8 cellular contexts compared by ENCODE assay signal in genomic region chr17:45385331-45385997, GRCh38. TPM values are rescaled to one million over a fixed set of nuclear protein-coding genes. Genes with fewer than 3 reads are reported as not detected.
A peak's percentile ranks its signal among the peaks of the same experiment; 100 is the strongest.
DNase-seq lines count a peak whose midpoint lies in the region; ATAC-seq and TF ChIP-seq lines count a peak whose summit lies in the region.

No MANE protein-coding gene starts in this region.

- no peaks in the 10 kb centered on the region for H3K4me1 ChIP-seq in uterus

- no peak overlapping the region for H3K4me3 ChIP-seq in uterus

- peaks cover 20% of the 10 kb centered on the region for H3K27me3 Mint-ChIP-seq in activated naive CD8-positive, alpha-beta T cell treated with anti-CD3 and anti-CD28 coated beads for 36 hours
- peaks cover 49% of the 10 kb centered on the region for H3K27me3 Mint-ChIP-seq in progenitor cell of endocrine pancreas

- ATAC-seq in GM18907 (IDR thresholded peaks at IDR 0.05; ENCODE audit: unreplicated experiment): peak; percentile 52

- intact Hi-C loops in head of caudate nucleus (cut with DNase I): loop anchor here (2.0 kb wide), 1 partner anchor 109 kb away; no protein-coding TSS in a partner anchor
- intact Hi-C loops in uterus (cut with DNase I; ENCODE audit: low total_unique reads): loop anchor here (5.0 kb wide), 2 partner anchors 108 to 158 kb away; no protein-coding TSS in a partner anchor

- H3K36me3 Mint-ChIP-seq in activated naive CD8-positive, alpha-beta T cell treated with anti-CD3 and anti-CD28 coated beads for 36 hours: no peaks in the 10 kb centered on the region
- H3K36me3 Mint-ChIP-seq in progenitor cell of endocrine pancreas (ENCODE audit: insufficient read depth): no peaks in the 10 kb centered on the region

- TF ChIP-seq POLR2A in uterus (IDR thresholded peaks at IDR 0.05): no peak

- H3K9me3 ChIP-seq in uterus: no peaks in the 10 kb centered on the region

- H3K27ac Mint-ChIP-seq in activated naive CD8-positive, alpha-beta T cell treated with anti-CD3 and anti-CD28 coated beads for 36 hours: peak overlapping the region; percentile 30
- peak overlapping the region; percentile 77 for H3K27ac Mint-ChIP-seq in progenitor cell of endocrine pancreas

- H3K4me1 Mint-ChIP-seq in activated naive CD8-positive, alpha-beta T cell treated with anti-CD3 and anti-CD28 coated beads for 36 hours: peaks cover 22% of the 10 kb centered on the region
- no peaks in the 10 kb centered on the region for H3K4me1 Mint-ChIP-seq in progenitor cell of endocrine pancreas (ENCODE audit: low read depth)

- no peaks in the 10 kb centered on the region for H3K36me3 ChIP-seq in uterus

- DNase-seq in A172 (ENCODE audit: low spot score) (peak; percentile 81), NCI-H1417 (lab: John Stamatoyannopoulos, UW) (peak; percentile 62 to 86 (median 86)), SW480 (ENCODE audit: low spot score) (peak; percentile 78), head of caudate nucleus (peak; percentile 73 to 96 (median 90)), progenitor cell of endocrine pancreas (ENCODE audit: low spot score, unreplicated experiment) (peak; percentile 80), uterus (peak; percentile 86 to 89)
- peak; percentile 84 for DNase-seq in activated naive CD8-positive, alpha-beta T cell treated with anti-CD3 and anti-CD28 coated beads for 36 hours

- H3K27me3 ChIP-seq in uterus: no peaks in the 10 kb centered on the region

- H3K4me3 Mint-ChIP-seq in activated naive CD8-positive, alpha-beta T cell treated with anti-CD3 and anti-CD28 coated beads for 36 hours: no peak overlapping the region
- no peak overlapping the region for H3K4me3 Mint-ChIP-seq in progenitor cell of endocrine pancreas (ENCODE audit: low read depth)

- no peak overlapping the region for H3K27ac ChIP-seq in uterus

- TF ChIP-seq CTCF in progenitor cell of endocrine pancreas (IDR thresholded peaks at IDR 0.05; ENCODE audit: unreplicated experiment) (peak; percentile 94), uterus (IDR thresholded peaks at IDR 0.05) (peak; percentile 97 to 99 (median 98))

- H3K9me3 Mint-ChIP-seq in activated naive CD8-positive, alpha-beta T cell treated with anti-CD3 and anti-CD28 coated beads for 36 hours: no peaks in the 10 kb centered on the region
- no peaks in the 10 kb centered on the region for H3K9me3 Mint-ChIP-seq in progenitor cell of endocrine pancreas (ENCODE audit: low read depth)

RNA-seq across cellular contexts. Expression of gene ARHGAP27, which starts 47.2 kb away (rescaled TPM):
- 9.5 and 17.8 TPM in 2 replicates for total RNA-seq in A172 (2014; rRNA removed; shearing (Covaris generic))
- 10 to 100 TPM; 33.3 to 35.8 TPM for total RNA-seq in activated naive CD8-positive, alpha-beta T cell treated with anti-CD3 and anti-CD28 coated beads for 36 hours
- 7.6 and 12.7 TPM in 2 replicates for total RNA-seq in progenitor cell of endocrine pancreas
- total RNA-seq in uterus: 10 to 100 TPM in 3 of 4 donors, 1 to 10 TPM in 1; 9.4 to 36.6 (median 16.0) TPM
